Comparison of ENCODE assay signal across 6 cellular contexts in genomic region chr19:19137556-19138109, GRCh38. TPM values are rescaled to one million over a fixed set of nuclear protein-coding genes. Genes with fewer than 3 reads are reported as not detected.
DNase-seq lines count a peak whose midpoint lies in the region; ATAC-seq and TF ChIP-seq lines count a peak whose summit lies in the region.

No MANE protein-coding gene starts in this region.

- H3K27ac ChIP-seq in HUES64 (ENCODE audit: low read depth, low read length): no peak overlapping the region; the same call in 1 of the 2 replicates
- H3K27ac ChIP-seq in neuronal stem cell (replicated peaks; ENCODE audit: low read length): no peak overlapping the region

- H3K4me1 ChIP-seq in HUES64 (ENCODE audit: insufficient read depth, low read length) (0 out of 2 replicates have a peak, but pooled peaks cover 3% of the 10 kb centered on the region), neuronal stem cell (ENCODE audit: control insufficient read depth in 2 of 2, insufficient read depth in 1 of 2, low read depth in 1 of 2, low read length in 2 of 2) (peaks cover 5 to 8% of the 10 kb centered on the region in 2 donors)

- peak overlapping the region; percentile 97 for H3K18ac ChIP-seq in neuronal stem cell (ENCODE audit: low read length)

- no peaks in the 10 kb centered on the region for H3K36me3 ChIP-seq in HUES64 (ENCODE audit: insufficient read depth, low read length)
- H3K36me3 ChIP-seq in neuronal stem cell (replicated peaks in 1 of 2; ENCODE audit: control insufficient read depth in 2 of 2, insufficient read depth in 2 of 2, low read length in 2 of 2): peaks cover 2% of the 10 kb centered on the region in 2 donors

- no peak overlapping the region for H4K91ac ChIP-seq in neuronal stem cell (ENCODE audit: low read depth, low read length, poor library complexity)

- H2BK12ac ChIP-seq in neuronal stem cell (ENCODE audit: low read length): no peak overlapping the region

- H3K27me3 ChIP-seq in HUES64 (ENCODE audit: insufficient read depth, low read length): peaks cover 7% of the 10 kb centered on the region
- peaks cover 0 to 4% (median 0%) of the 10 kb centered on the region in 3 experiments for H3K27me3 ChIP-seq in neuronal stem cell (ENCODE audit: control insufficient read depth in 3 of 3, insufficient read depth in 3 of 3, low read depth in 1 of 3, low read length in 3 of 3)

- peak overlapping the region; percentile 26 for H3K14ac ChIP-seq in neuronal stem cell (ENCODE audit: low read length)

- H3K4me3 ChIP-seq in HUES64 (ENCODE audit: low read length): peak overlapping the region; percentile 83
- peak overlapping the region; percentile 78 to 93 for H3K4me3 ChIP-seq in cardiac fibroblast (replicated peaks in 1 of 2; ENCODE audit: low read depth in 2 of 2, low read length in 2 of 2)
- H3K4me3 ChIP-seq in neuronal stem cell (ENCODE audit: low read length in 2 of 2): peak overlapping the region; percentile 75 to 85

- ATAC-seq in HG03439 (IDR thresholded peaks at IDR 0.05; ENCODE audit: unreplicated experiment): no peak

- no peak overlapping the region for H2BK5ac ChIP-seq in neuronal stem cell (ENCODE audit: low read length)

- H2BK15ac ChIP-seq in neuronal stem cell (ENCODE audit: low read length): no peak overlapping the region

- peak overlapping the region; percentile 82 for H3K9ac ChIP-seq in HUES64 (ENCODE audit: low read depth, low read length)
- peak overlapping the region; percentile 76 for H3K9ac ChIP-seq in neuronal stem cell (ENCODE audit: low read depth, low read length, poor library complexity)

- H2AFZ ChIP-seq in neuronal stem cell (ENCODE audit: low read length): peak overlapping the region; percentile 94

- DNase-seq in cardiac fibroblast (ENCODE audit: low read depth in 2 of 2) (peak in 1 of 2 donors; percentile 15), neuronal stem cell (ENCODE audit: low spot score) (no peak), NCI-H510A treated with DMSO at 0.1 percent for 48 hours (lab: John Stamatoyannopoulos, UW) (no peak)
- DNase-seq in central memory CD4-positive, alpha-beta T cell: no peak

- peak overlapping the region; percentile 90 for H3K4me2 ChIP-seq in neuronal stem cell (ENCODE audit: insufficient read depth, low read length, poor library complexity, severe bottlenecking)

- no peak for TF ChIP-seq CTCF in cardiac fibroblast (IDR thresholded peaks at IDR 0.05; ENCODE audit: low read depth, low read length)

- no peak overlapping the region for H3K4ac ChIP-seq in neuronal stem cell (ENCODE audit: low read length)

- H2BK120ac ChIP-seq in neuronal stem cell (ENCODE audit: low read depth, low read length): no peak overlapping the region

- peak overlapping the region; percentile 47 for H3K23ac ChIP-seq in neuronal stem cell (ENCODE audit: low read depth, low read length, poor library complexity)

- peak overlapping the region; percentile 76 for H2AK5ac ChIP-seq in neuronal stem cell (ENCODE audit: low read depth, low read length)

- no peaks in the 10 kb centered on the region for H3K79me1 ChIP-seq in neuronal stem cell (ENCODE audit: low read depth, low read length)

- WGBS in HUES64: 29% methylated on average over 25 of the region's 25 CpGs
- no CpG with 5 or more reads among the region's 25 CpGs for WGBS in neuronal stem cell (ENCODE audit: extremely low coverage in 2 of 2, insufficient read length in 2 of 2, insufficient replicate concordance in 1 of 2), 2 donors

- H4K8ac ChIP-seq in neuronal stem cell (ENCODE audit: low read depth, low read length): no peak overlapping the region

- H3K9me3 ChIP-seq in HUES64 (ENCODE audit: insufficient read depth, low read depth, low read length): no peaks in the 10 kb centered on the region
- peaks cover 0 to 7% of the 10 kb centered on the region in 2 donors for H3K9me3 ChIP-seq in neuronal stem cell (replicated peaks in 1 of 2; ENCODE audit: control insufficient read depth in 2 of 2, insufficient read depth in 1 of 2, low read depth in 1 of 2, low read length in 2 of 2)

RNA-seq across cellular contexts. Expression of gene TMEM161A, which starts 0.6 kb away (rescaled TPM):
- polyA plus RNA-seq in HUES64 (2013, experiment 1 of 2): 22.8 TPM
- polyA plus RNA-seq in HUES64 (2013, experiment 2 of 2): 24.6 TPM
- 25.5 TPM for polyA plus RNA-seq in neuronal stem cell (2013, experiment 1 of 2)
- 24.0 TPM for polyA plus RNA-seq in neuronal stem cell (2013, experiment 2 of 2)

RNA-seq across cellular contexts. Expression of gene MEF2B, which starts 32.4 kb away (rescaled TPM):
- polyA plus RNA-seq in HUES64 (2013, experiment 1 of 2): 0.45 TPM
- polyA plus RNA-seq in HUES64 (2013, experiment 2 of 2): 0.89 TPM
- polyA plus RNA-seq in neuronal stem cell (2013, experiment 1 of 2): 1.1 TPM
- 1.2 TPM for polyA plus RNA-seq in neuronal stem cell (2013, experiment 2 of 2)

RNA-seq across cellular contexts. Expression of gene BORCS8, which starts 54.3 kb away (rescaled TPM):
- 13.6 TPM for polyA plus RNA-seq in HUES64 (2013, experiment 1 of 2)
- 13.9 TPM for polyA plus RNA-seq in HUES64 (2013, experiment 2 of 2)
- polyA plus RNA-seq in neuronal stem cell (2013, experiment 1 of 2): 12.9 TPM
- polyA plus RNA-seq in neuronal stem cell (2013, experiment 2 of 2): 11.9 TPM

RNA-seq across cellular contexts. Expression of gene RFXANK, which starts 54.4 kb away (rescaled TPM):
- polyA plus RNA-seq in HUES64 (2013, experiment 1 of 2): 47.3 TPM
- 54.1 TPM for polyA plus RNA-seq in HUES64 (2013, experiment 2 of 2)
- 141 TPM for polyA plus RNA-seq in neuronal stem cell (2013, experiment 1 of 2)
- polyA plus RNA-seq in neuronal stem cell (2013, experiment 2 of 2): 136 TPM
